In genomic region chr6:113352029-113352801, GRCh38 we compare ENCODE assay signal across 9 cellular contexts.
A peak's percentile ranks its signal among the peaks of the same experiment; 100 is the strongest.
DNase-seq lines count a peak whose midpoint lies in the region; ATAC-seq and TF ChIP-seq lines count a peak whose summit lies in the region.
"Had no signal": no experiment of that assay in that cellular context is flagged by ENCODE, and none has a peak within 500 bp of the region (broad histone marks: within the 10 kb centered on the region; RNA-seq: fewer than 3 reads in every experiment).

No MANE protein-coding gene starts in this region.

- H3K4me3 ChIP-seq in epithelial cell of esophagus (ENCODE audit: low read length) (no peak overlapping the region), osteoblast (ENCODE audit: insufficient read depth, low read length) (peak overlapping the region; percentile 35), psoas muscle (no peak overlapping the region)
- H3K4me3 ChIP-seq: esophagus muscularis mucosa had no signal

- TF ChIP-seq CTCF in epithelial cell of esophagus (IDR thresholded peaks at IDR 0.05; ENCODE audit: insufficient read depth, low read depth, low read length, missing control alignments) (no peak), osteoblast (IDR thresholded peaks at IDR 0.05; ENCODE audit: extremely low read depth, low read depth, low read length) (no peak), psoas muscle (IDR thresholded peaks at IDR 0.05) (no peak)

- H3K27ac ChIP-seq in osteoblast (ENCODE audit: low read depth, low read length) (peak overlapping the region; percentile 98), psoas muscle (no peak overlapping the region)
- H3K27ac ChIP-seq: esophagus muscularis mucosa had no signal

- H3K9me3 ChIP-seq in osteoblast (ENCODE audit: low read depth, low read length) (no peaks in the 10 kb centered on the region), psoas muscle (no peaks in the 10 kb centered on the region)
- H3K9me3 ChIP-seq: esophagus muscularis mucosa had no signal

- H3K27me3 ChIP-seq in osteoblast (ENCODE audit: insufficient read depth, low read length): no peaks in the 10 kb centered on the region
- no peaks in the 10 kb centered on the region for H3K27me3 ChIP-seq in psoas muscle (ENCODE audit: insufficient read depth in 3 of 3, low read length in 2 of 3)
- H3K27me3 ChIP-seq: esophagus muscularis mucosa had no signal

- peak overlapping the region; percentile 76 for H3K4me2 ChIP-seq in osteoblast (ENCODE audit: insufficient read depth, low read length)

- 58 to 62% (median 59%) methylated on average over 3 of the region's 3 CpGs for WGBS in psoas muscle, 3 donors

- no peaks in the 10 kb centered on the region for H3K36me3 ChIP-seq in osteoblast (ENCODE audit: insufficient read depth, low read length)
- no peaks in the 10 kb centered on the region for H3K36me3 ChIP-seq in psoas muscle (ENCODE audit: insufficient read depth in 1 of 2, low read depth in 1 of 2)
- H3K36me3 ChIP-seq: esophagus muscularis mucosa had no signal

- no peak overlapping the region for H2AFZ ChIP-seq in osteoblast (ENCODE audit: low read length)

- ATAC-seq in GM19351 (IDR thresholded peaks at IDR 0.05; ENCODE audit: unreplicated experiment) (peak; percentile 68), GM19035 (IDR thresholded peaks at IDR 0.05; ENCODE audit: unreplicated experiment) (no peak), psoas muscle (no peak)

- no peaks in the 10 kb centered on the region for H4K20me1 ChIP-seq in osteoblast (ENCODE audit: insufficient read depth, low read length)

- DNase-seq in RKO (ENCODE audit: low spot score) (peak; percentile 12), epithelial cell of esophagus (ENCODE audit: low read depth) (peak; percentile 81), osteoblast (ENCODE audit: insufficient read length, low spot score, missing footprints) (peak; percentile 27), NCI-H345 (lab: John Stamatoyannopoulos, UW) (no peak), psoas muscle (no peak), KG1 (lab: John Stamatoyannopoulos, UW) (no peak)

- no peaks in the 10 kb centered on the region for H3K79me2 ChIP-seq in osteoblast (ENCODE audit: insufficient read depth, low read length)

- intact Hi-C loops in psoas muscle (cut with DNase I): no loop called here

- H3K4me1 ChIP-seq in osteoblast (ENCODE audit: insufficient read depth, low read length) (peaks cover 50% of the 10 kb centered on the region), psoas muscle (no peaks in the 10 kb centered on the region)

Comparison
In these comparisons a context has a peak if more than half of its experiments do, and no peak if none do; other contexts are left out.
1. DNase-seq: peak in RKO (single experiment), epithelial cell of esophagus (single experiment) and osteoblast (single experiment); none in NCI-H345 (single experiment), psoas muscle (0 of 2) and KG1 (single experiment).